1 cellular context compared by ENCODE assay signal in the genomic region with DNA sequence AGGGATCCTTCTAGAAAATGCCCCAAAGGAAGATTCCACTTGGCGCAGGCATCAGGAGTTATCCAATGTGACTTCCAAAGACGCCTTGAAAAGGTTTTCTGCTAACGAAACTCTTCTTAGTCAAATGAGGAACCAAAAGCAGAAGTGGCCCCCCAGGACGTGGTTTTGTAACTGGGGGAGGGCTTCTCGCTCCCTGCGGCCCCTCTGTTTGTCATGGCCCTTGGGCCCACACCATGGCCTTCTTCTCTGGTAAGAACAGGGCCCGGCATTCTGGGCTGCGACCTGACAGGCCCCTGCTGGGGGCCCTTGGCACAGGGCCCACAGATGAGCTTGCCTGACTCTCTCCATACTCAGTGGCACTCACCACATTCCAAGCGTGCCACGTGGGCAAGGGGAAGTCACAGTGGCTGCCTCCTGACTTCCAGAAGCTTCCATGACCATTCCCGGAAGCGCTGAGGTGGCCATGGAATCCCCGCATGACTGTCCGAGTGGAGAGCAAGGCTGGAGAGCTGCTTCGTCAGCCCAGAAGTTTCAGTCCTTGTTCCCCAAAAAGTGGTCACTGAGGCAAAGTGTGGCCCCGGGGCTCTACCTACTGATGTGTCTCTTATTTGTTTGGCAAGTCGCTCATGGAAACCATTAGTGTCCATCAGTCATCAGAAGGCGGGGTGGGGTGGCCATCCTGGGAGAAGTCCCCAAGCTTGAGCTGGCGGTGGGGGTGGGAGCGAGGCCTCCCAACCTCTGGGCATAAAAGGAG.
TF ChIP-seq lines count a peak whose summit lies in the region.

No MANE protein-coding gene starts in this region.

TF ChIP-seq in GM12878, 131 proteins besides CTCF, POLR2A, EP300 and RAD21 (continued from another document and continues in another):
- TF ChIP-seq, protein P1, sequence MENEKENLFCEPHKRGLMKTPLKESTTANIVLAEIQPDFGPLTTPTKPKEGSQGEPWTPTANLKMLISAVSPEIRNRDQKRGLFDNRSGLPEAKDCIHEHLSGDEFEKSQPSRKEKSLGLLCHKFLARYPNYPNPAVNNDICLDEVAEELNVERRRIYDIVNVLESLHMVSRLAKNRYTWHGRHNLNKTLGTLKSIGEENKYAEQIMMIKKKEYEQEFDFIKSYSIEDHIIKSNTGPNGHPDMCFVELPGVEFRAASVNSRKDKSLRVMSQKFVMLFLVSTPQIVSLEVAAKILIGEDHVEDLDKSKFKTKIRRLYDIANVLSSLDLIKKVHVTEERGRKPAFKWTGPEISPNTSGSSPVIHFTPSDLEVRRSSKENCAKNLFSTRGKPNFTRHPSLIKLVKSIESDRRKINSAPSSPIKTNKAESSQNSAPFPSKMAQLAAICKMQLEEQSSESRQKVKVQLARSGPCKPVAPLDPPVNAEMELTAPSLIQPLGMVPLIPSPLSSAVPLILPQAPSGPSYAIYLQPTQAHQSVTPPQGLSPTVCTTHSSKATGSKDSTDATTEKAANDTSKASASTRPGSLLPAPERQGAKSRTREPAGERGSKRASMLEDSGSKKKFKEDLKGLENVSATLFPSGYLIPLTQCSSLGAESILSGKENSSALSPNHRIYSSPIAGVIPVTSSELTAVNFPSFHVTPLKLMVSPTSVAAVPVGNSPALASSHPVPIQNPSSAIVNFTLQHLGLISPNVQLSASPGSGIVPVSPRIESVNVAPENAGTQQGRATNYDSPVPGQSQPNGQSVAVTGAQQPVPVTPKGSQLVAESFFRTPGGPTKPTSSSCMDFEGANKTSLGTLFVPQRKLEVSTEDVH (IDR thresholded peaks at IDR 0.05; ENCODE audit: low read depth, partially characterized antibody): no peak
- 0 out of 2 replicates have a peak, but pooled peaks have one; percentile 58 for TF ChIP-seq STAT1 (conservative IDR thresholded peaks at IDR 0.05)
- TF ChIP-seq, protein P2, sequence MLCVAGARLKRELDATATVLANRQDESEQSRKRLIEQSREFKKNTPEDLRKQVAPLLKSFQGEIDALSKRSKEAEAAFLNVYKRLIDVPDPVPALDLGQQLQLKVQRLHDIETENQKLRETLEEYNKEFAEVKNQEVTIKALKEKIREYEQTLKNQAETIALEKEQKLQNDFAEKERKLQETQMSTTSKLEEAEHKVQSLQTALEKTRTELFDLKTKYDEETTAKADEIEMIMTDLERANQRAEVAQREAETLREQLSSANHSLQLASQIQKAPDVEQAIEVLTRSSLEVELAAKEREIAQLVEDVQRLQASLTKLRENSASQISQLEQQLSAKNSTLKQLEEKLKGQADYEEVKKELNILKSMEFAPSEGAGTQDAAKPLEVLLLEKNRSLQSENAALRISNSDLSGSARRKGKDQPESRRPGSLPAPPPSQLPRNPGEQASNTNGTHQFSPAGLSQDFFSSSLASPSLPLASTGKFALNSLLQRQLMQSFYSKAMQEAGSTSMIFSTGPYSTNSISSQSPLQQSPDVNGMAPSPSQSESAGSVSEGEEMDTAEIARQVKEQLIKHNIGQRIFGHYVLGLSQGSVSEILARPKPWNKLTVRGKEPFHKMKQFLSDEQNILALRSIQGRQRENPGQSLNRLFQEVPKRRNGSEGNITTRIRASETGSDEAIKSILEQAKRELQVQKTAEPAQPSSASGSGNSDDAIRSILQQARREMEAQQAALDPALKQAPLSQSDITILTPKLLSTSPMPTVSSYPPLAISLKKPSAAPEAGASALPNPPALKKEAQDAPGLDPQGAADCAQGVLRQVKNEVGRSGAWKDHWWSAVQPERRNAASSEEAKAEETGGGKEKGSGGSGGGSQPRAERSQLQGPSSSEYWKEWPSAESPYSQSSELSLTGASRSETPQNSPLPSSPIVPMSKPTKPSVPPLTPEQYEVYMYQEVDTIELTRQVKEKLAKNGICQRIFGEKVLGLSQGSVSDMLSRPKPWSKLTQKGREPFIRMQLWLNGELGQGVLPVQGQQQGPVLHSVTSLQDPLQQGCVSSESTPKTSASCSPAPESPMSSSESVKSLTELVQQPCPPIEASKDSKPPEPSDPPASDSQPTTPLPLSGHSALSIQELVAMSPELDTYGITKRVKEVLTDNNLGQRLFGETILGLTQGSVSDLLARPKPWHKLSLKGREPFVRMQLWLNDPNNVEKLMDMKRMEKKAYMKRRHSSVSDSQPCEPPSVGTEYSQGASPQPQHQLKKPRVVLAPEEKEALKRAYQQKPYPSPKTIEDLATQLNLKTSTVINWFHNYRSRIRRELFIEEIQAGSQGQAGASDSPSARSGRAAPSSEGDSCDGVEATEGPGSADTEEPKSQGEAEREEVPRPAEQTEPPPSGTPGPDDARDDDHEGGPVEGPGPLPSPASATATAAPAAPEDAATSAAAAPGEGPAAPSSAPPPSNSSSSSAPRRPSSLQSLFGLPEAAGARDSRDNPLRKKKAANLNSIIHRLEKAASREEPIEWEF (IDR thresholded peaks at IDR 0.05; ENCODE audit: insufficient replicate concordance, low read depth, low read length): no peak
- TF ChIP-seq NR2F1 (conservative IDR thresholded peaks at IDR 0.05): peak; percentile 6; the same call in 1 of the 2 replicates
- TF ChIP-seq, protein P3, sequence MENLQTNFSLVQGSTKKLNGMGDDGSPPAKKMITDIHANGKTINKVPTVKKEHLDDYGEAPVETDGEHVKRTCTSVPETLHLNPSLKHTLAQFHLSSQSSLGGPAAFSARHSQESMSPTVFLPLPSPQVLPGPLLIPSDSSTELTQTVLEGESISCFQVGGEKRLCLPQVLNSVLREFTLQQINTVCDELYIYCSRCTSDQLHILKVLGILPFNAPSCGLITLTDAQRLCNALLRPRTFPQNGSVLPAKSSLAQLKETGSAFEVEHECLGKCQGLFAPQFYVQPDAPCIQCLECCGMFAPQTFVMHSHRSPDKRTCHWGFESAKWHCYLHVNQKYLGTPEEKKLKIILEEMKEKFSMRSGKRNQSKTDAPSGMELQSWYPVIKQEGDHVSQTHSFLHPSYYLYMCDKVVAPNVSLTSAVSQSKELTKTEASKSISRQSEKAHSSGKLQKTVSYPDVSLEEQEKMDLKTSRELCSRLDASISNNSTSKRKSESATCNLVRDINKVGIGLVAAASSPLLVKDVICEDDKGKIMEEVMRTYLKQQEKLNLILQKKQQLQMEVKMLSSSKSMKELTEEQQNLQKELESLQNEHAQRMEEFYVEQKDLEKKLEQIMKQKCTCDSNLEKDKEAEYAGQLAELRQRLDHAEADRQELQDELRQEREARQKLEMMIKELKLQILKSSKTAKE (IDR thresholded peaks at IDR 0.05; ENCODE audit: low read depth, poor library complexity, severe bottlenecking): peak; percentile 70
- no peak for TF ChIP-seq SIX5 (IDR thresholded peaks at IDR 0.05; ENCODE audit: low read depth, low read length, severe bottlenecking)
- TF ChIP-seq KAT2A (conservative IDR thresholded peaks at IDR 0.05; ENCODE audit: control insufficient read depth, low read depth, low read length): no peak
- TF ChIP-seq, protein P4, sequence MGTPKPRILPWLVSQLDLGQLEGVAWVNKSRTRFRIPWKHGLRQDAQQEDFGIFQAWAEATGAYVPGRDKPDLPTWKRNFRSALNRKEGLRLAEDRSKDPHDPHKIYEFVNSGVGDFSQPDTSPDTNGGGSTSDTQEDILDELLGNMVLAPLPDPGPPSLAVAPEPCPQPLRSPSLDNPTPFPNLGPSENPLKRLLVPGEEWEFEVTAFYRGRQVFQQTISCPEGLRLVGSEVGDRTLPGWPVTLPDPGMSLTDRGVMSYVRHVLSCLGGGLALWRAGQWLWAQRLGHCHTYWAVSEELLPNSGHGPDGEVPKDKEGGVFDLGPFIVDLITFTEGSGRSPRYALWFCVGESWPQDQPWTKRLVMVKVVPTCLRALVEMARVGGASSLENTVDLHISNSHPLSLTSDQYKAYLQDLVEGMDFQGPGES (IDR thresholded peaks at IDR 0.05): no peak
- TF ChIP-seq FOXK2 (IDR thresholded peaks at IDR 0.05): no peak
- peak; percentile 100 for TF ChIP-seq EED (IDR thresholded peaks at IDR 0.05; ENCODE audit: low read depth)
- TF ChIP-seq, protein P5, sequence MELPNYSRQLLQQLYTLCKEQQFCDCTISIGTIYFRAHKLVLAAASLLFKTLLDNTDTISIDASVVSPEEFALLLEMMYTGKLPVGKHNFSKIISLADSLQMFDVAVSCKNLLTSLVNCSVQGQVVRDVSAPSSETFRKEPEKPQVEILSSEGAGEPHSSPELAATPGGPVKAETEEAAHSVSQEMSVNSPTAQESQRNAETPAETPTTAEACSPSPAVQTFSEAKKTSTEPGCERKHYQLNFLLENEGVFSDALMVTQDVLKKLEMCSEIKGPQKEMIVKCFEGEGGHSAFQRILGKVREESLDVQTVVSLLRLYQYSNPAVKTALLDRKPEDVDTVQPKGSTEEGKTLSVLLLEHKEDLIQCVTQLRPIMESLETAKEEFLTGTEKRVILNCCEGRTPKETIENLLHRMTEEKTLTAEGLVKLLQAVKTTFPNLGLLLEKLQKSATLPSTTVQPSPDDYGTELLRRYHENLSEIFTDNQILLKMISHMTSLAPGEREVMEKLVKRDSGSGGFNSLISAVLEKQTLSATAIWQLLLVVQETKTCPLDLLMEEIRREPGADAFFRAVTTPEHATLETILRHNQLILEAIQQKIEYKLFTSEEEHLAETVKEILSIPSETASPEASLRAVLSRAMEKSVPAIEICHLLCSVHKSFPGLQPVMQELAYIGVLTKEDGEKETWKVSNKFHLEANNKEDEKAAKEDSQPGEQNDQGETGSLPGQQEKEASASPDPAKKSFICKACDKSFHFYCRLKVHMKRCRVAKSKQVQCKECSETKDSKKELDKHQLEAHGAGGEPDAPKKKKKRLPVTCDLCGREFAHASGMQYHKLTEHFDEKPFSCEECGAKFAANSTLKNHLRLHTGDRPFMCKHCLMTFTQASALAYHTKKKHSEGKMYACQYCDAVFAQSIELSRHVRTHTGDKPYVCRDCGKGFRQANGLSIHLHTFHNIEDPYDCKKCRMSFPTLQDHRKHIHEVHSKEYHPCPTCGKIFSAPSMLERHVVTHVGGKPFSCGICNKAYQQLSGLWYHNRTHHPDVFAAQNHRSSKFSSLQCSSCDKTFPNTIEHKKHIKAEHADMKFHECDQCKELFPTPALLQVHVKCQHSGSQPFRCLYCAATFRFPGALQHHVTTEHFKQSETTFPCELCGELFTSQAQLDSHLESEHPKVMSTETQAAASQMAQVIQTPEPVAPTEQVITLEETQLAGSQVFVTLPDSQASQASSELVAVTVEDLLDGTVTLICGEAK (IDR thresholded peaks at IDR 0.05; ENCODE audit: borderline replicate concordance): no peak
- TF ChIP-seq ZNF217 (IDR thresholded peaks at IDR 0.05): peak; percentile 66
- TF ChIP-seq RBBP5 (conservative IDR thresholded peaks at IDR 0.05): no peak
- peak; percentile 95 for TF ChIP-seq CREM (IDR thresholded peaks at IDR 0.05; ENCODE audit: low read depth)
- no peak for TF ChIP-seq POLR2AphosphoS2 (IDR thresholded peaks at IDR 0.05; ENCODE audit: low read depth, low read length)
- no peak for TF ChIP-seq SUZ12 (IDR thresholded peaks at IDR 0.05; ENCODE audit: unreplicated experiment)
- peak; percentile 99 for TF ChIP-seq IKZF1 (conservative IDR thresholded peaks at IDR 0.05)
- no peak for TF ChIP-seq EZH2 (IDR thresholded peaks at IDR 0.05; ENCODE audit: borderline replicate concordance, control insufficient read depth, low read depth, low read length)
- no peak for TF ChIP-seq MYC (IDR thresholded peaks at IDR 0.05; ENCODE audit: insufficient read depth, insufficient read length, insufficient replicate concordance, low read length, severe bottlenecking)
- TF ChIP-seq LARP7 (IDR thresholded peaks at IDR 0.05): no peak
- TF ChIP-seq, protein P6, sequence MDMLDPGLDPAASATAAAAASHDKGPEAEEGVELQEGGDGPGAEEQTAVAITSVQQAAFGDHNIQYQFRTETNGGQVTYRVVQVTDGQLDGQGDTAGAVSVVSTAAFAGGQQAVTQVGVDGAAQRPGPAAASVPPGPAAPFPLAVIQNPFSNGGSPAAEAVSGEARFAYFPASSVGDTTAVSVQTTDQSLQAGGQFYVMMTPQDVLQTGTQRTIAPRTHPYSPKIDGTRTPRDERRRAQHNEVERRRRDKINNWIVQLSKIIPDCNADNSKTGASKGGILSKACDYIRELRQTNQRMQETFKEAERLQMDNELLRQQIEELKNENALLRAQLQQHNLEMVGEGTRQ (IDR thresholded peaks at IDR 0.05; ENCODE audit: borderline replicate concordance, low read depth, low read length): no peak
- TF ChIP-seq ETV6 (conservative IDR thresholded peaks at IDR 0.05 in 1 of 2, IDR thresholded peaks at IDR 0.05 in 1 of 2; ENCODE audit: borderline replicate concordance in 1 of 2, low read depth in 1 of 2): peak in 1 of 2 experiments; percentile 93; a peak in 2 of 4 replicates
- TF ChIP-seq, protein P7, sequence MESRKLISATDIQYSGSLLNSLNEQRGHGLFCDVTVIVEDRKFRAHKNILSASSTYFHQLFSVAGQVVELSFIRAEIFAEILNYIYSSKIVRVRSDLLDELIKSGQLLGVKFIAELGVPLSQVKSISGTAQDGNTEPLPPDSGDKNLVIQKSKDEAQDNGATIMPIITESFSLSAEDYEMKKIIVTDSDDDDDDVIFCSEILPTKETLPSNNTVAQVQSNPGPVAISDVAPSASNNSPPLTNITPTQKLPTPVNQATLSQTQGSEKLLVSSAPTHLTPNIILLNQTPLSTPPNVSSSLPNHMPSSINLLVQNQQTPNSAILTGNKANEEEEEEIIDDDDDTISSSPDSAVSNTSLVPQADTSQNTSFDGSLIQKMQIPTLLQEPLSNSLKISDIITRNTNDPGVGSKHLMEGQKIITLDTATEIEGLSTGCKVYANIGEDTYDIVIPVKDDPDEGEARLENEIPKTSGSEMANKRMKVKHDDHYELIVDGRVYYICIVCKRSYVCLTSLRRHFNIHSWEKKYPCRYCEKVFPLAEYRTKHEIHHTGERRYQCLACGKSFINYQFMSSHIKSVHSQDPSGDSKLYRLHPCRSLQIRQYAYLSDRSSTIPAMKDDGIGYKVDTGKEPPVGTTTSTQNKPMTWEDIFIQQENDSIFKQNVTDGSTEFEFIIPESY (IDR thresholded peaks at IDR 0.05): 0 out of 2 replicates have a peak, but pooled peaks have one; percentile 31
- peak in 1 of 2 experiments; percentile 83; a peak in 2 of 4 replicates for TF ChIP-seq SRF (IDR thresholded peaks at IDR 0.05; ENCODE audit: low read depth in 2 of 2, low read length in 2 of 2)
- TF ChIP-seq, protein P8, sequence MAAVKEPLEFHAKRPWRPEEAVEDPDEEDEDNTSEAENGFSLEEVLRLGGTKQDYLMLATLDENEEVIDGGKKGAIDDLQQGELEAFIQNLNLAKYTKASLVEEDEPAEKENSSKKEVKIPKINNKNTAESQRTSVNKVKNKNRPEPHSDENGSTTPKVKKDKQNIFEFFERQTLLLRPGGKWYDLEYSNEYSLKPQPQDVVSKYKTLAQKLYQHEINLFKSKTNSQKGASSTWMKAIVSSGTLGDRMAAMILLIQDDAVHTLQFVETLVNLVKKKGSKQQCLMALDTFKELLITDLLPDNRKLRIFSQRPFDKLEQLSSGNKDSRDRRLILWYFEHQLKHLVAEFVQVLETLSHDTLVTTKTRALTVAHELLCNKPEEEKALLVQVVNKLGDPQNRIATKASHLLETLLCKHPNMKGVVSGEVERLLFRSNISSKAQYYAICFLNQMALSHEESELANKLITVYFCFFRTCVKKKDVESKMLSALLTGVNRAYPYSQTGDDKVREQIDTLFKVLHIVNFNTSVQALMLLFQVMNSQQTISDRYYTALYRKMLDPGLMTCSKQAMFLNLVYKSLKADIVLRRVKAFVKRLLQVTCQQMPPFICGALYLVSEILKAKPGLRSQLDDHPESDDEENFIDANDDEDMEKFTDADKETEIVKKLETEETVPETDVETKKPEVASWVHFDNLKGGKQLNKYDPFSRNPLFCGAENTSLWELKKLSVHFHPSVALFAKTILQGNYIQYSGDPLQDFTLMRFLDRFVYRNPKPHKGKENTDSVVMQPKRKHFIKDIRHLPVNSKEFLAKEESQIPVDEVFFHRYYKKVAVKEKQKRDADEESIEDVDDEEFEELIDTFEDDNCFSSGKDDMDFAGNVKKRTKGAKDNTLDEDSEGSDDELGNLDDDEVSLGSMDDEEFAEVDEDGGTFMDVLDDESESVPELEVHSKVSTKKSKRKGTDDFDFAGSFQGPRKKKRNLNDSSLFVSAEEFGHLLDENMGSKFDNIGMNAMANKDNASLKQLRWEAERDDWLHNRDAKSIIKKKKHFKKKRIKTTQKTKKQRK (IDR thresholded peaks at IDR 0.05; ENCODE audit: low read depth, low read length): no peak
